ENCODE assay signal across 15 cellular contexts in genomic region chr4:25457053-25457715, GRCh38.
A peak's percentile ranks its signal among the peaks of the same experiment; 100 is the strongest.
DNase-seq lines count a peak whose midpoint lies in the region; ATAC-seq and TF ChIP-seq lines count a peak whose summit lies in the region.
"Had no signal": no experiment of that assay in that cellular context is flagged by ENCODE, and none has a peak within 500 bp of the region (broad histone marks: within the 10 kb centered on the region; RNA-seq: fewer than 3 reads in every experiment).

No MANE protein-coding gene starts in this region.

- no peak overlapping the region for H3K4me3 ChIP-seq in RWPE2 (ENCODE audit: severe bottlenecking)
- H3K4me3 ChIP-seq in foreskin fibroblast (ENCODE audit: low read depth in 1 of 2, low read length in 2 of 2) = no peak overlapping the region
- no peak overlapping the region for H3K4me3 ChIP-seq in brain microvascular endothelial cell (ENCODE audit: low read depth, low read length)
- H3K4me3 ChIP-seq in gastroesophageal sphincter = no peak overlapping the region
- H3K4me3 ChIP-seq: heart left ventricle had no signal

- TF ChIP-seq CTCF in RWPE2 (IDR thresholded peaks at IDR 0.05; ENCODE audit: poor library complexity, severe bottlenecking) = no peak
- no peak for TF ChIP-seq CTCF in foreskin fibroblast (IDR thresholded peaks at IDR 0.05; ENCODE audit: low read depth, low read length)
- TF ChIP-seq CTCF in brain microvascular endothelial cell (IDR thresholded peaks at IDR 0.05; ENCODE audit: low read depth, low read length, missing control alignments) = no peak
- TF ChIP-seq CTCF in gastroesophageal sphincter (IDR thresholded peaks at IDR 0.05) = no peak

- H3K27ac ChIP-seq in RWPE2 (ENCODE audit: poor library complexity, severe bottlenecking) (peak overlapping the region; percentile 81), brain microvascular endothelial cell (no peak overlapping the region), gastroesophageal sphincter (no peak overlapping the region)
- H3K27ac ChIP-seq: heart left ventricle, KMS-11 had no signal

- no peaks in the 10 kb centered on the region for H3K36me3 ChIP-seq in RWPE2 (ENCODE audit: low read depth)
- no peaks in the 10 kb centered on the region for H3K36me3 ChIP-seq in brain microvascular endothelial cell (replicated peaks)
- no peaks in the 10 kb centered on the region for H3K36me3 ChIP-seq in gastroesophageal sphincter
- H3K36me3 ChIP-seq: heart left ventricle had no signal

- H3K27ac Mint-ChIP-seq in stimulated activated naive CD8-positive, alpha-beta T cell treated with anti-CD3 and anti-CD28 coated beads, Interleukin-15, amount 100 ng/mL, for 72 hours = peak overlapping the region; percentile 29 to 56
- H3K27ac Mint-ChIP-seq: type B pancreatic cell had no signal

- no peak overlapping the region for H3K4me3 Mint-ChIP-seq in stimulated activated naive CD8-positive, alpha-beta T cell treated with anti-CD3 and anti-CD28 coated beads, Interleukin-15, amount 100 ng/mL, for 72 hours
- H3K4me3 Mint-ChIP-seq: type B pancreatic cell had no signal

- no peak for ATAC-seq in stimulated activated naive CD8-positive, alpha-beta T cell treated with anti-CD3 and anti-CD28 coated beads, Interleukin-15, amount 100 ng/mL, for 72 hours
- no peak for ATAC-seq in stimulated activated naive CD8-positive, alpha-beta T cell treated with anti-CD3 and anti-CD28 coated beads, Interleukin-15, Interleukin-2, amounts not matched to agents 100 U/mL and 50 U/mL, for 24 hours
- peak; percentile 90 for ATAC-seq in RWPE2 (ENCODE audit: low read depth)
- no peak for ATAC-seq in gastroesophageal sphincter

- WGBS in gastroesophageal sphincter (ENCODE audit: low coverage in 1 of 2), 2 donors = 78 to 79% methylated on average over 3 of the region's 3 CpGs

- in situ Hi-C loops in brain microvascular endothelial cell (cut with HindIII; ENCODE audit: low pct_ligation_motif_present, low sequenced_read_pairs) = no loop called here

- peaks cover 6% of the 10 kb centered on the region for H3K4me1 Mint-ChIP-seq in stimulated activated naive CD8-positive, alpha-beta T cell treated with anti-CD3 and anti-CD28 coated beads, Interleukin-15, amount 100 ng/mL, for 72 hours

- H3K27me3 Mint-ChIP-seq in stimulated activated naive CD8-positive, alpha-beta T cell treated with anti-CD3 and anti-CD28 coated beads, Interleukin-15, amount 100 ng/mL, for 72 hours = no peaks in the 10 kb centered on the region
- H3K27me3 Mint-ChIP-seq: type B pancreatic cell had no signal

- H3K4me1 ChIP-seq in RWPE2 (ENCODE audit: insufficient read depth, poor library complexity, severe bottlenecking) (peaks cover 13% of the 10 kb centered on the region), gastroesophageal sphincter (no peaks in the 10 kb centered on the region)

- DNase-seq in stimulated activated naive CD8-positive, alpha-beta T cell treated with anti-CD3 and anti-CD28 coated beads, Interleukin-15, amount 100 ng/mL, for 72 hours = no peak
- DNase-seq in stimulated activated naive CD8-positive, alpha-beta T cell treated with anti-CD3 and anti-CD28 coated beads, Interleukin-15, Interleukin-2, amounts not matched to agents 100 U/mL and 50 U/mL, for 24 hours = no peak
- DNase-seq in RWPE2 (ENCODE audit: low spot score) (no peak), foreskin fibroblast (peak; percentile 14 to 39), cortex of kidney (lab: John Stamatoyannopoulos, UW) (no peak), brain microvascular endothelial cell (no peak)
- DNase-seq in activated CD8-positive, alpha-beta memory T cell treated with anti-CD3 and anti-CD28 coated beads, Interleukin-2, amount 50 U/mL, for 4 hours = no peak
- DNase-seq: activated CD8-positive, alpha-beta memory T cell treated with anti-CD3 and anti-CD28 coated beads, Interleukin-2, amount 50 U/mL, for 48 hours; DMS79; heart left ventricle; NCI-H2107; nucleus accumbens had no signal

- TF ChIP-seq EP300 in gastroesophageal sphincter (IDR thresholded peaks at IDR 0.05) = no peak

- H3K9me3 ChIP-seq in RWPE2 (ENCODE audit: severe bottlenecking) (no peaks in the 10 kb centered on the region), gastroesophageal sphincter (no peaks in the 10 kb centered on the region)
- H3K9me3 ChIP-seq: heart left ventricle had no signal

- no peaks in the 10 kb centered on the region for H3K9me3 Mint-ChIP-seq in stimulated activated naive CD8-positive, alpha-beta T cell treated with anti-CD3 and anti-CD28 coated beads, Interleukin-15, amount 100 ng/mL, for 72 hours
- H3K9me3 Mint-ChIP-seq: type B pancreatic cell had no signal

- no peak for TF ChIP-seq POLR2A in gastroesophageal sphincter (IDR thresholded peaks at IDR 0.05)

- no peaks in the 10 kb centered on the region for H3K27me3 ChIP-seq in RWPE2 (ENCODE audit: insufficient read depth, poor library complexity, severe bottlenecking)
- H3K27me3 ChIP-seq in brain microvascular endothelial cell (replicated peaks) = no peaks in the 10 kb centered on the region
- H3K27me3 ChIP-seq in gastroesophageal sphincter = no peaks in the 10 kb centered on the region
- H3K27me3 ChIP-seq: heart left ventricle had no signal

Comparison
In these comparisons a context has a peak if more than half of its experiments do, and no peak if none do; other contexts are left out.
1. DNase-seq: peak in foreskin fibroblast (2 of 2); none in stimulated activated naive CD8-positive, alpha-beta T cell treated with anti-CD3 and anti-CD28 coated beads, Interleukin-15, amount 100 ng/mL, for 72 hours (0 of 2), stimulated activated naive CD8-positive, alpha-beta T cell treated with anti-CD3 and anti-CD28 coated beads, Interleukin-15, Interleukin-2, amounts not matched to agents 100 U/mL and 50 U/mL, for 24 hours (single experiment), RWPE2 (single experiment), activated CD8-positive, alpha-beta memory T cell treated with anti-CD3 and anti-CD28 coated beads, Interleukin-2, amount 50 U/mL, for 4 hours (single experiment), cortex of kidney (single experiment) and brain microvascular endothelial cell (single experiment).